10 cellular contexts compared by ENCODE assay signal in genomic region chr1:225747566-225747965, GRCh38. TPM values are rescaled to one million over a fixed set of nuclear protein-coding genes. Genes with fewer than 3 reads are reported as not detected.
A peak's percentile ranks its signal among the peaks of the same experiment; 100 is the strongest.
DNase-seq lines count a peak whose midpoint lies in the region; ATAC-seq, FAIRE-seq and TF ChIP-seq lines count a peak whose summit lies in the region.
"Had no signal": no experiment of that assay in that cellular context is flagged by ENCODE, and none has a peak within 500 bp of the region (broad histone marks: within the 10 kb centered on the region; RNA-seq: fewer than 3 reads in every experiment).

No MANE protein-coding gene starts in this region.

- H3K4me3 ChIP-seq in astrocyte (ENCODE audit: insufficient read depth, low read depth, low read length), result no peak overlapping the region
- H3K4me3 ChIP-seq in subcutaneous abdominal adipose tissue (ENCODE audit: low read depth in 1 of 5, low read length in 5 of 5), result no peak overlapping the region

- ATAC-seq in HG02678 (IDR thresholded peaks at IDR 0.05; ENCODE audit: unreplicated experiment), result no peak
- no peak for ATAC-seq in GM19351 (IDR thresholded peaks at IDR 0.05; ENCODE audit: unreplicated experiment)
- ATAC-seq: naive thymus-derived CD4-positive, alpha-beta T cell had no signal

- no peak for TF ChIP-seq CTCF in astrocyte (IDR thresholded peaks at IDR 0.05; ENCODE audit: insufficient read depth, low read depth, low read length)

- H3K27ac Mint-ChIP-seq in astrocyte (ENCODE audit: unreplicated experiment), result peak overlapping the region; percentile 84

- H3K27ac ChIP-seq in astrocyte (ENCODE audit: low read depth, low read length) (no peak overlapping the region), subcutaneous abdominal adipose tissue (ENCODE audit: low read depth, low read length) (peak overlapping the region; percentile 82)

- no peaks in the 10 kb centered on the region for H4K20me1 ChIP-seq in astrocyte (ENCODE audit: insufficient read depth, low read length)

- no peak overlapping the region for H3K9ac ChIP-seq in astrocyte (ENCODE audit: low read length)
- no peak overlapping the region for H3K9ac ChIP-seq in subcutaneous abdominal adipose tissue (ENCODE audit: low read length in 5 of 5)

- peak; percentile 35 for DNase-seq in H4 (ENCODE audit: low spot score)
- no peak for DNase-seq in astrocyte (ENCODE audit: low read depth)
- peak; percentile 33 for DNase-seq in kidney glomerular epithelial cell (lab: John Stamatoyannopoulos, UW)
- DNase-seq in COLO668 (lab: John Stamatoyannopoulos, UW; ENCODE audit: unreplicated experiment), result no peak
- DNase-seq in GF-D8 (lab: John Stamatoyannopoulos, UW), result no peak
- DNase-seq: CD4-positive, alpha-beta memory T cell; naive thymus-derived CD4-positive, alpha-beta T cell had no signal

- H3K27me3 ChIP-seq in astrocyte (ENCODE audit: insufficient read depth, low read length) (peaks cover 2% of the 10 kb centered on the region), subcutaneous abdominal adipose tissue (ENCODE audit: control insufficient read depth in 5 of 5, insufficient read depth in 4 of 5, low read length in 5 of 5) (no peaks in the 10 kb centered on the region)

- H3K4me3 Mint-ChIP-seq in astrocyte (ENCODE audit: unreplicated experiment), result peak overlapping the region; percentile 50
- H3K4me3 Mint-ChIP-seq: CD4-positive, alpha-beta memory T cell; naive thymus-derived CD4-positive, alpha-beta T cell had no signal

- H3K9me3 ChIP-seq in astrocyte (ENCODE audit: insufficient read depth, low read depth, low read length), result no peaks in the 10 kb centered on the region
- H3K9me3 ChIP-seq in subcutaneous abdominal adipose tissue (ENCODE audit: control insufficient read depth in 5 of 5, low read length in 5 of 5), result no peaks in the 10 kb centered on the region

- H3K36me3 ChIP-seq in astrocyte (ENCODE audit: insufficient read depth, low read length) (no peaks in the 10 kb centered on the region), subcutaneous abdominal adipose tissue (ENCODE audit: control insufficient read depth in 5 of 5, insufficient read depth in 5 of 5, low read length in 5 of 5) (no peaks in the 10 kb centered on the region)

- no peaks in the 10 kb centered on the region for H3K9me3 Mint-ChIP-seq in astrocyte (ENCODE audit: unreplicated experiment)
- H3K9me3 Mint-ChIP-seq: CD4-positive, alpha-beta memory T cell; naive thymus-derived CD4-positive, alpha-beta T cell had no signal

- peaks cover 6% of the 10 kb centered on the region for H3K4me1 ChIP-seq in astrocyte (ENCODE audit: insufficient read depth, low read length)
- H3K4me1 ChIP-seq in subcutaneous abdominal adipose tissue (ENCODE audit: control insufficient read depth in 5 of 5, insufficient read depth in 5 of 5, low read length in 5 of 5), result peaks cover 3 to 45% (median 31%) of the 10 kb centered on the region in 5 donors

- peaks cover 28% of the 10 kb centered on the region for H3K4me1 Mint-ChIP-seq in astrocyte (ENCODE audit: low read depth, unreplicated experiment)
- H3K4me1 Mint-ChIP-seq: CD4-positive, alpha-beta memory T cell; naive thymus-derived CD4-positive, alpha-beta T cell had no signal

- peaks cover 9% of the 10 kb centered on the region for H3K36me3 Mint-ChIP-seq in astrocyte (ENCODE audit: low read depth, unreplicated experiment)
- H3K36me3 Mint-ChIP-seq: CD4-positive, alpha-beta memory T cell; naive thymus-derived CD4-positive, alpha-beta T cell had no signal

- no peaks in the 10 kb centered on the region for H3K79me2 ChIP-seq in astrocyte (ENCODE audit: insufficient read depth, low read length)

- FAIRE-seq in astrocyte (lab: Jason Lieb, UNC), result no peak

- H3K4me2 ChIP-seq in astrocyte (ENCODE audit: low read length), result no peak overlapping the region

- no peak overlapping the region for H2AFZ ChIP-seq in astrocyte (ENCODE audit: low read depth, low read length)

- H3K27me3 Mint-ChIP-seq in astrocyte (ENCODE audit: low read depth, unreplicated experiment), result peaks cover 3% of the 10 kb centered on the region
- H3K27me3 Mint-ChIP-seq: CD4-positive, alpha-beta memory T cell had no signal

RNA-seq across cellular contexts. Expression of gene SRP9, which starts 30.1 kb away (rescaled TPM):
- 607 and 630 TPM in 2 replicates for total RNA-seq in H4 (2014; rRNA removed; shearing (Covaris generic))
- total RNA-seq in astrocyte, result 269 and 275 TPM in 2 replicates

Comparison
In these comparisons a context has a peak if more than half of its experiments do, and no peak if none do; other contexts are left out.
1. DNase-seq: peak in H4 (single experiment) and kidney glomerular epithelial cell (single experiment); none in astrocyte (single experiment), COLO668 (single experiment) and GF-D8 (single experiment).